ENCODE assay signal across 19 cellular contexts in genomic region chr3:194854290-194855024, GRCh38.
"Had no signal": no experiment of that assay in that cellular context is flagged by ENCODE, and none has a peak within 500 bp of the region (broad histone marks: within the 10 kb centered on the region; RNA-seq: fewer than 3 reads in every experiment).

No MANE protein-coding gene starts in this region.

- H3K4me3 ChIP-seq: cardiac muscle cell, coronary artery had no signal

- ATAC-seq: activated CD8-positive, alpha-beta T cell treated with anti-CD3 and anti-CD28 coated beads, Interleukin-2, amount 10 ng/mL, durations not matched to agents 7 days and 5 days; sciatic nerve had no signal

- H3K9ac ChIP-seq: SK-N-SH had no signal

- H3K9me3 ChIP-seq: SK-N-SH had no signal

- DNase-seq: activated CD4-positive, alpha-beta T cell treated with anti-CD3 and anti-CD28 coated beads for 4 hours; activated CD8-positive, alpha-beta memory T cell treated with anti-CD3 and anti-CD28 coated beads, Interleukin-2, amount 50 U/mL, for 48 hours; activated CD8-positive, alpha-beta T cell treated with anti-CD3 and anti-CD28 coated beads, Interleukin-2, amount 10 ng/mL, durations not matched to agents 7 days and 5 days; activated naive CD4-positive, alpha-beta T cell; effector memory CD4-positive, alpha-beta T cell; glutamatergic neuron; naive B cell; posterior cingulate gyrus; SK-N-SH; stimulated activated CD4-positive, alpha-beta T cell treated with anti-CD3 and anti-CD28 coated beads, Interleukin-12 subunit alpha, Interleukin-12 subunit beta, amount 100 ng/mL, for 4 hours; stimulated activated naive CD4-positive, alpha-beta T cell; substantia nigra; T-helper 1 cell; trophoblast cell; WERI-Rb-1 had no signal

- H3K27ac ChIP-seq: cardiac muscle cell, coronary artery, epithelial cell of prostate, WERI-Rb-1 had no signal

- H3K36me3 ChIP-seq: cardiac muscle cell, WERI-Rb-1 had no signal

- H3K27me3 ChIP-seq: cardiac muscle cell had no signal
